Comparison of ENCODE assay signal across 20 cellular contexts in genomic region chr6:104603108-104603745, GRCh38.
A peak's percentile ranks its signal among the peaks of the same experiment; 100 is the strongest.
DNase-seq lines count a peak whose midpoint lies in the region.
"Had no signal": no experiment of that assay in that cellular context is flagged by ENCODE, and none has a peak within 500 bp of the region (broad histone marks: within the 10 kb centered on the region; RNA-seq: fewer than 3 reads in every experiment).

No MANE protein-coding gene starts in this region.

- no peak overlapping the region for H3K4me3 Mint-ChIP-seq in T-helper 1 cell treated with Interleukin-12 subunit alpha and Interleukin-12 subunit beta and Interleukin-4 antibody, amounts not matched to agents 30 μg/mL and 1 μg/mL, for 36 hours
- H3K4me3 Mint-ChIP-seq: CD8-positive, alpha-beta T cell; immature natural killer cell; stimulated activated memory B cell treated with anti-CD40 and anti-IgM and Interleukin-4, amounts not matched to agents 10 μg/mL and 1 μg/mL and 100 μg/mL, for 72 hours had no signal

- H3K27ac Mint-ChIP-seq in T-helper 1 cell treated with Interleukin-12 subunit alpha and Interleukin-12 subunit beta and Interleukin-4 antibody, amounts not matched to agents 30 μg/mL and 1 μg/mL, for 36 hours = peak overlapping the region; percentile 59
- H3K27ac Mint-ChIP-seq: CD8-positive, alpha-beta T cell; immature natural killer cell; stimulated activated memory B cell treated with anti-CD40 and anti-IgM and Interleukin-4, amounts not matched to agents 10 μg/mL and 1 μg/mL and 100 μg/mL, for 72 hours had no signal

- peak; percentile 5 for DNase-seq in stimulated activated CD4-positive, alpha-beta T cell treated with anti-CD3 and anti-CD28 coated beads, Interleukin-1b, Interleukin-23, amount 100 ng/mL, for 48 hours
- DNase-seq in stimulated activated CD4-positive, alpha-beta T cell treated with anti-CD3 and anti-CD28 coated beads, Interleukin-4, amount 100 ng/mL, for 24 hours = no peak
- peak; percentile 33 for DNase-seq in medulla oblongata (ENCODE audit: extremely low spot score)
- no peak for DNase-seq in 8988T
- no peak for DNase-seq in activated naive CD4-positive, alpha-beta T cell (lab: John Stamatoyannopoulos, UW)
- DNase-seq in HT-29 (ENCODE audit: low spot score) = no peak
- DNase-seq: activated CD4-positive, alpha-beta T cell treated with anti-CD3 and anti-CD28 coated beads for 4 hours; activated naive CD4-positive, alpha-beta T cell treated with Interleukin-2 at 50 U/mL for 16 hours; CD8-positive, alpha-beta T cell; effector CD4-positive, alpha-beta T cell; erythroblast; foreskin fibroblast; GF-D8; immature natural killer cell; left lung; NCI-H1105 treated with DMSO at 0.1 percent for 48 hours; NCI-H510A treated with DMSO at 0.1 percent for 48 hours; SW 1271 had no signal

- H3K27me3 Mint-ChIP-seq in T-helper 1 cell treated with Interleukin-12 subunit alpha and Interleukin-12 subunit beta and Interleukin-4 antibody, amounts not matched to agents 30 μg/mL and 1 μg/mL, for 36 hours (ENCODE audit: low read depth) = no peaks in the 10 kb centered on the region
- H3K27me3 Mint-ChIP-seq: stimulated activated memory B cell treated with anti-CD40 and anti-IgM and Interleukin-4, amounts not matched to agents 10 μg/mL and 1 μg/mL and 100 μg/mL, for 72 hours had no signal

- no peaks in the 10 kb centered on the region for H3K9me3 Mint-ChIP-seq in T-helper 1 cell treated with Interleukin-12 subunit alpha and Interleukin-12 subunit beta and Interleukin-4 antibody, amounts not matched to agents 30 μg/mL and 1 μg/mL, for 36 hours
- H3K9me3 Mint-ChIP-seq: CD8-positive, alpha-beta T cell; immature natural killer cell; stimulated activated memory B cell treated with anti-CD40 and anti-IgM and Interleukin-4, amounts not matched to agents 10 μg/mL and 1 μg/mL and 100 μg/mL, for 72 hours had no signal

- H3K36me3 Mint-ChIP-seq in T-helper 1 cell treated with Interleukin-12 subunit alpha and Interleukin-12 subunit beta and Interleukin-4 antibody, amounts not matched to agents 30 μg/mL and 1 μg/mL, for 36 hours (ENCODE audit: low read depth) = no peaks in the 10 kb centered on the region
- H3K36me3 Mint-ChIP-seq: CD8-positive, alpha-beta T cell; immature natural killer cell; stimulated activated memory B cell treated with anti-CD40 and anti-IgM and Interleukin-4, amounts not matched to agents 10 μg/mL and 1 μg/mL and 100 μg/mL, for 72 hours had no signal

- peaks cover 11% of the 10 kb centered on the region for H3K4me1 Mint-ChIP-seq in T-helper 1 cell treated with Interleukin-12 subunit alpha and Interleukin-12 subunit beta and Interleukin-4 antibody, amounts not matched to agents 30 μg/mL and 1 μg/mL, for 36 hours (ENCODE audit: low read depth)
- H3K4me1 Mint-ChIP-seq: immature natural killer cell; stimulated activated memory B cell treated with anti-CD40 and anti-IgM and Interleukin-4, amounts not matched to agents 10 μg/mL and 1 μg/mL and 100 μg/mL, for 72 hours had no signal

Comparison
In these comparisons a context has a peak if more than half of its experiments do, and no peak if none do; other contexts are left out.
1. DNase-seq: peak in stimulated activated CD4-positive, alpha-beta T cell treated with anti-CD3 and anti-CD28 coated beads, Interleukin-1b, Interleukin-23, amount 100 ng/mL, for 48 hours (single experiment) and medulla oblongata (single experiment); none in stimulated activated CD4-positive, alpha-beta T cell treated with anti-CD3 and anti-CD28 coated beads, Interleukin-4, amount 100 ng/mL, for 24 hours (single experiment), 8988T (single experiment), activated naive CD4-positive, alpha-beta T cell (0 of 4) and HT-29 (single experiment).